In the genomic region with DNA sequence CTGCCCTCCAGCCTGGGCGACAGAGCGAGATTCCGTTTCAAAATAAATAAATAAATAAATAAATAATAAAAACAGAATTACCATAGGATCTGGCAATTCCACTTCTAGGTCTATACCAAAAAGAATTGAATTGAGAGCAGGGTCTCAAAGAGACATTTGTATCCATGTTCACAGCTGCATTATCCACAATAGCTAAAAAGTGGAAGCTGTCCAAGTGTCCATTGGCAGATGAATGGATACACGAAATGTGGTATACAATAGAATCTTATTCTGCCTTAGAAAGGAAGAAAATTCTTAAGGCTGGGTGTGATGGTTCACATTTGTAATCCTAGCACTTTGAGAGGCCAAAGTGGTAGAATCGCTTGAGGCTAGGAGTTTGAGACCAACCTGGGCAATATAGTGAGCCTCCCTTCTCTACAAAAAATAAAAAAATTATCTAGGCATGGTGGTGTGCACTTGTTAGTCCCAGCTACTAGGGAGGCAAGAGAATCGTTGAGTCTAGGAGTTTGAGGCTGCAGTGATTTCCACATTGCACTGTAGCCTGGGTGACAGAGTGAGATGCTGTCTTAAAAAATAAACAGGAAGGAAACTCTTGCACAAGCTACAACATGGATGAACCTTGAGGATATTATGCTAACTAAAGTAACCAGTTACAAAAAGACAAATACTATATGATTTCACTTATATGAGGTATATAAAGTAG, we compare ENCODE assay signal across 33 cellular contexts. TPM values are rescaled to one million over a fixed set of nuclear protein-coding genes. Genes with fewer than 3 reads are reported as not detected.
DNase-seq lines count a peak whose midpoint lies in the region; ATAC-seq lines count a peak whose summit lies in the region.
"Had no signal": no experiment of that assay in that cellular context is flagged by ENCODE, and none has a peak within 500 bp of the region (broad histone marks: within the 10 kb centered on the region; RNA-seq: fewer than 3 reads in every experiment).

No MANE protein-coding gene starts in this region.

- ATAC-seq in GM21390 (IDR thresholded peaks at IDR 0.05; ENCODE audit: unreplicated experiment) = no peak
- ATAC-seq: activated CD8-positive, alpha-beta T cell treated with anti-CD3 and anti-CD28 coated beads, Interleukin-2, amount 10 ng/mL, durations not matched to agents 7 days and 5 days; CD8-positive, alpha-beta T cell had no signal

- DNase-seq in Ammon's horn (ENCODE audit: low spot score) (peak; percentile 80), MV-4-11 (lab: John Stamatoyannopoulos, UW) (peak; percentile 48), globus pallidus (ENCODE audit: low spot score) (peak; percentile 91), middle frontal gyrus (ENCODE audit: extremely low spot score, low spot score) (peak; percentile 52), NCI-H2227 treated with DMSO at 0.1 percent for 48 hours (lab: John Stamatoyannopoulos, UW) (no peak), NCI-H345 (lab: John Stamatoyannopoulos, UW) (no peak), dermis blood vessel endothelial cell (no peak)
- DNase-seq: activated CD4-positive, alpha-beta T cell treated with anti-CD3 and anti-CD28 coated beads for 4 hours; activated CD8-positive, alpha-beta T cell treated with anti-CD3 and anti-CD28 coated beads, Interleukin-2, amount 10 ng/mL, durations not matched to agents 7 days and 5 days; activated naive CD4-positive, alpha-beta T cell treated with anti-CD3 and anti-CD28 coated beads, Interleukin-2, amount 50 U/mL, for 16 hours; activated T-cell treated with anti-CD3 and anti-CD28 coated beads for 4 hours; amniotic stem cell; brain microvascular endothelial cell; CD8-positive, alpha-beta T cell; DMS 273 treated with DMSO at 0.1 percent for 48 hours; effector CD4-positive, alpha-beta T cell; islet precursor cell; NCI-H1105 treated with DMSO at 0.1 percent for 48 hours; NCI-H187 treated with DMSO at 0.1 percent for 48 hours; NCI-H2171 treated with DMSO at 0.1 percent for 48 hours; NCI-H526; NK-92 treated with Interleukin-12 subunit alpha and Interleukin-12 subunit beta, amount 100 ng/mL, for 24 hours; Peyer's patch; retina; SHP77; small intestine; stimulated activated naive CD4-positive, alpha-beta T cell treated with Interleukin-2 at 50 U/mL for 16 hours; T-helper 9 cell; uterus had no signal

RNA-seq across cellular contexts. Expression of gene PFKFB4, which starts 24.2 kb away (rescaled TPM):
- 2.0 and 2.2 TPM in 2 replicates for total RNA-seq in dermis blood vessel endothelial cell

RNA-seq across cellular contexts. Expression of gene SHISA5, which starts 28.4 kb away (rescaled TPM):
- total RNA-seq in dermis blood vessel endothelial cell = 95.5 and 133 TPM in 2 replicates

RNA-seq across cellular contexts. Expression of gene UCN2, which starts 31.2 kb away (rescaled TPM):
- not detected in 2 replicates for total RNA-seq in dermis blood vessel endothelial cell
- total RNA-seq: activated CD8-positive, alpha-beta T cell treated with anti-CD3 and anti-CD28 coated beads, Interleukin-2, amount 10 ng/mL, durations not matched to agents 7 days and 5 days; activated T-helper 2 cell treated with anti-CD3 and anti-CD28 coated beads, Interferon-gamma antibody, Interleukin-2, Interleukin-4, amounts not matched to agents 10 μg/mL and 5 μg/mL and 100 μg/mL, durations not matched to agents 14 hours and 24 hours and 36 hours; CD8-positive, alpha-beta T cell; HT-29; mucosa of gallbladder had no signal

Comparison
In these comparisons a context has a peak if more than half of its experiments do, and no peak if none do; other contexts are left out.
1. DNase-seq: peak in Ammon's horn (single experiment), MV-4-11 (single experiment), globus pallidus (single experiment) and middle frontal gyrus (single experiment); none in NCI-H2227 treated with DMSO at 0.1 percent for 48 hours (single experiment), NCI-H345 (single experiment) and dermis blood vessel endothelial cell (single experiment).